Comparison of ENCODE assay signal across 8 cellular contexts in the genomic region with DNA sequence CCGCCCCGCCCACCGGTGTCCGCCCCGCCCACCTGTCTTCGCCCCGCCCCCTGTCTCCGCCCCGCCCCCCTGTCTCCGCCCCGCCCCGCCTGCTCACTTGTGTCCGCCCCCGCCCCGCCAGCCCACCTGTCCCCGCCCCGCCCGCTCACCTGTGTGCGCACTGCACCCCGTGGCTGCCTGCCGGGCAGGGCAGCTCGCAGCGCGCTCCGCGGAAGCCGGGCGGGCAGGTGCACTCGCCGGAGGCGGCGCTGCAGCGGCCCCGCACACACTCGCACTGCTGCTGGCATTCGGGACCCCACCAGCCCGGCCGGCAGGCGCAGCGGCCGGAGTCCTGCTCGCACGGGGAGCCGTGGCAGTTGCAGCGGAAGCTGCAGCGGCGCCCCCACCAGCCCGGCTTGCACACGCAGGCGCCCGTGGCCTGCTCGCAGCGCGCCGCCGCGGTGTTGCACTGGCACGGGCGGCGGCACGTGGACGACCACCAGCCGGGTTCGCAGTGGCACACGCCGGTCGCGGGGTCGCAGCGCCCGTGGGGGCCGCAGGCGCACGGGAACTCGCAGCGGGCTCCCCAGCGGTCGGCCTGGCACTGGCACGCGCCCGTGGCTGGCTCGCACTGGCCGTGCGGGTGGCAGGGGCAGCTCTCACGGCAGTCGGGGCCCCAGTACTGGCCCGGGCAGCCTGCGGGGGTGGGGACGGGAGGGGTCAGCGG. TPM values are rescaled to one million over a fixed set of nuclear protein-coding genes. Genes with fewer than 3 reads are reported as not detected.
DNase-seq lines count a peak whose midpoint lies in the region; ATAC-seq and TF ChIP-seq lines count a peak whose summit lies in the region.

No MANE protein-coding gene starts in this region.

- H2AFZ ChIP-seq in Karpas-422 (ENCODE audit: low read length) = no peak overlapping the region

- DNase-seq in Daoy (ENCODE audit: low read depth) (peak; percentile 64), Karpas-422 (peak; percentile 58), epithelial cell of esophagus (ENCODE audit: low read depth) (peak; percentile 85), natural killer cell (peak; percentile 55), mesenteric fat pad (ENCODE audit: low spot score) (no peak)
- DNase-seq in activated CD8-positive, alpha-beta memory T cell treated with anti-CD3 and anti-CD28 coated beads for 1 hour (ENCODE audit: extremely low read depth in 1 of 2, low read depth in 1 of 2) = peak; percentile 38 to 49

- intact Hi-C loops in natural killer cell (cut with micrococcal nuclease) = no loop called here

- no peaks in the 10 kb centered on the region; the same call in 1 of the 2 replicates for H4K20me1 ChIP-seq in Karpas-422 (ENCODE audit: insufficient read depth, low read depth, low read length)

- H3K4me3 ChIP-seq in Karpas-422 (ENCODE audit: low read length) = no peak overlapping the region
- peak overlapping the region; percentile 21 for H3K4me3 ChIP-seq in epithelial cell of esophagus (ENCODE audit: low read length)

- H3K4me1 Mint-ChIP-seq in natural killer cell = peaks cover 0 to 11% of the 10 kb centered on the region in 2 donors

- no peaks in the 10 kb centered on the region for H3K9me3 ChIP-seq in Karpas-422 (ENCODE audit: low read length)

- H3K36me3 ChIP-seq in Karpas-422 (ENCODE audit: insufficient read depth, low read length) = no peaks in the 10 kb centered on the region

- H3K36me3 Mint-ChIP-seq in natural killer cell = no peaks in the 10 kb centered on the region

- H3K79me2 ChIP-seq in Karpas-422 (ENCODE audit: low read length) = no peaks in the 10 kb centered on the region

- TF ChIP-seq CTCF in epithelial cell of esophagus (IDR thresholded peaks at IDR 0.05; ENCODE audit: insufficient read depth, low read depth, low read length, missing control alignments) (no peak), natural killer cell (IDR thresholded peaks at IDR 0.05) (peak; percentile 23)

- H3K27ac ChIP-seq in Karpas-422 (ENCODE audit: low read length) = no peak overlapping the region

- H3K27ac Mint-ChIP-seq in natural killer cell = no peak overlapping the region

- H3K4me3 Mint-ChIP-seq in natural killer cell = peak overlapping the region; percentile 86

- H3K9ac ChIP-seq in Karpas-422 (ENCODE audit: low read length) = no peak overlapping the region

- no peaks in the 10 kb centered on the region for H3K27me3 Mint-ChIP-seq in natural killer cell (ENCODE audit: low read depth in 2 of 2)

- ATAC-seq in natural killer cell (peak; percentile 68 to 73 (median 69)), HG03442 (IDR thresholded peaks at IDR 0.05; ENCODE audit: unreplicated experiment) (no peak), HG03342 (IDR thresholded peaks at IDR 0.05; ENCODE audit: unreplicated experiment) (no peak)

- peaks cover 3% of the 10 kb centered on the region for H3K4me1 ChIP-seq in Karpas-422 (ENCODE audit: low read length)

- no peak overlapping the region for H3K4me2 ChIP-seq in Karpas-422 (ENCODE audit: low read depth, low read length, poor library complexity, severe bottlenecking)

- no peaks in the 10 kb centered on the region for H3K9me2 ChIP-seq in Karpas-422 (replicated peaks; ENCODE audit: insufficient read depth, low read length)

- H3K27me3 ChIP-seq in Karpas-422 (ENCODE audit: low read length) = no peaks in the 10 kb centered on the region

- no peaks in the 10 kb centered on the region for H3K9me3 Mint-ChIP-seq in natural killer cell

RNA-seq across cellular contexts. Expression of gene SCARF1, which starts 2.1 kb away (rescaled TPM):
- 2.1 and 4.0 TPM in 2 replicates for total RNA-seq in Daoy (2014; rRNA removed; shearing (Covaris generic))
- 0.18 TPM in 1 of 2 replicates, not detected in the other for total RNA-seq in Karpas-422 (2014; rRNA removed; shearing (Covaris generic); ENCODE audit: low replicate concordance)
- total RNA-seq in natural killer cell = 1 to 10 TPM in 2 of 3 donors, under 1 TPM in 1; 0.59 to 3.1 (median 1.0) TPM
- total RNA-seq in mesenteric fat pad = 25.7 TPM

RNA-seq across cellular contexts. Expression of gene RILP, which starts 6.2 kb away (rescaled TPM):
- 7.7 and 40.7 TPM in 2 replicates for total RNA-seq in Daoy (2014; rRNA removed; shearing (Covaris generic))
- 1.7 TPM in 1 of 2 replicates, not detected in the other for total RNA-seq in Karpas-422 (2014; rRNA removed; shearing (Covaris generic); ENCODE audit: low replicate concordance)
- 1 to 10 TPM; 2.3 to 5.1 (median 4.0) TPM for total RNA-seq in natural killer cell
- 31.4 TPM for total RNA-seq in mesenteric fat pad

RNA-seq across cellular contexts. Expression of gene SLC43A2, which starts 14.8 kb away (rescaled TPM):
- total RNA-seq in Daoy (2014; rRNA removed; shearing (Covaris generic)) = 11.5 and 11.9 TPM in 2 replicates
- 10.0 and 10.8 TPM in 2 replicates for total RNA-seq in Karpas-422 (2014; rRNA removed; shearing (Covaris generic); ENCODE audit: low replicate concordance)
- 10 to 100 TPM; 24.5 to 36.0 (median 30.3) TPM for total RNA-seq in natural killer cell
- total RNA-seq in mesenteric fat pad = 31.4 TPM

RNA-seq across cellular contexts. Expression of gene PRPF8, which starts 41.2 kb away (rescaled TPM):
- 63.9 and 93.3 TPM in 2 replicates for total RNA-seq in Daoy (2014; rRNA removed; shearing (Covaris generic))
- total RNA-seq in Karpas-422 (2014; rRNA removed; shearing (Covaris generic); ENCODE audit: low replicate concordance) = 105 and 130 TPM in 2 replicates
- total RNA-seq in natural killer cell (100 to 1,000 TPM; 475 to 508 (median 480) TPM), mesenteric fat pad (225 TPM)

Comparison
In these comparisons a context has a peak if more than half of its experiments do, and no peak if none do; other contexts are left out.
1. ATAC-seq: peak in natural killer cell (3 of 3); none in HG03442 (single experiment) and HG03342 (single experiment).